ENCODE assay signal across 14 cellular contexts in genomic region chr4:122776916-122777315, GRCh38. TPM values are rescaled to one million over a fixed set of nuclear protein-coding genes. Genes with fewer than 3 reads are reported as not detected.
DNase-seq lines count a peak whose midpoint lies in the region; ATAC-seq and TF ChIP-seq lines count a peak whose summit lies in the region.
"Had no signal": no experiment of that assay in that cellular context is flagged by ENCODE, and none has a peak within 500 bp of the region (broad histone marks: within the 10 kb centered on the region; RNA-seq: fewer than 3 reads in every experiment).

No MANE protein-coding gene starts in this region.

- CTCF ChIA-PET in mammary epithelial cell (lab: Charles Lee; ENCODE audit: low non-redundant PET): no interaction called here

- peak overlapping the region; percentile 77 for H2AFZ ChIP-seq in mammary epithelial cell (ENCODE audit: low read depth, low read length)
- H2AFZ ChIP-seq: parathyroid adenoma had no signal

- H3K4me1 ChIP-seq in mammary epithelial cell (ENCODE audit: insufficient read depth, low read length): peaks cover 35% of the 10 kb centered on the region
- H3K4me1 ChIP-seq: parathyroid adenoma had no signal

- DNase-seq in EL (peak; percentile 27), NCI-H1105 (lab: John Stamatoyannopoulos, UW) (peak; percentile 22), mammary epithelial cell (peak; percentile 38), mesothelial cell of epicardium (ENCODE audit: low spot score in 2 of 2, unreplicated experiment in 2 of 2) (no peak), activated gamma-delta T cell treated with Interleukin-2 at 50 U/mL for 16 hours (no peak), middle frontal gyrus (ENCODE audit: extremely low spot score, low spot score) (no peak)
- DNase-seq in activated CD4-positive, alpha-beta T cell treated with anti-CD3 and anti-CD28 coated beads, Interleukin-2, amount 50 U/mL, for 4 hours: no peak
- DNase-seq: activated naive CD4-positive, alpha-beta T cell treated with Interleukin-2 at 50 U/mL for 16 hours; AML-193; glutamatergic neuron; islet precursor cell had no signal

- H3K4me3 ChIP-seq in mammary epithelial cell (replicated peaks in 1 of 3; ENCODE audit: insufficient read depth in 1 of 3, low read depth in 2 of 3, low read length in 3 of 3): no peak overlapping the region
- H3K4me3 ChIP-seq: cardiac muscle cell had no signal

- H3K9me3 ChIP-seq in mammary epithelial cell (replicated peaks; ENCODE audit: insufficient read depth, low read length): no peaks in the 10 kb centered on the region

- in situ Hi-C loops in mammary epithelial cell (cut with MboI; ENCODE audit: low sequenced_read_pairs in 2 of 2): no loop called here

- no peaks in the 10 kb centered on the region for H3K27me3 ChIP-seq in mammary epithelial cell (ENCODE audit: insufficient read depth, low read length)
- H3K27me3 ChIP-seq: cardiac muscle cell had no signal

- BruUV-seq in mammary epithelial cell (replicated peaks; lab: Mats Ljungman, UMichigan): no TSS peak

- no peak for ATAC-seq in GM19467 (IDR thresholded peaks at IDR 0.05; ENCODE audit: unreplicated experiment)

- no peak for TF ChIP-seq CTCF in mammary epithelial cell (conservative IDR thresholded peaks at IDR 0.05 in 1 of 2, IDR thresholded peaks at IDR 0.05 in 1 of 2; ENCODE audit: extremely low read depth in 1 of 2, insufficient read depth in 1 of 2, low read depth in 1 of 2, low read length in 2 of 2)
- no peak for TF ChIP-seq CTCF in mesothelial cell of epicardium (IDR thresholded peaks at IDR 0.05; ENCODE audit: unreplicated experiment)

- no peaks in the 10 kb centered on the region for H3K36me3 ChIP-seq in mammary epithelial cell (ENCODE audit: insufficient read depth, low read length)
- H3K36me3 ChIP-seq: cardiac muscle cell had no signal

- H3K9ac ChIP-seq in mammary epithelial cell (ENCODE audit: insufficient read depth, low read length): no peak overlapping the region
- H3K9ac ChIP-seq: parathyroid adenoma had no signal

- no peaks in the 10 kb centered on the region for H3K9me3 Mint-ChIP-seq in mesothelial cell of epicardium

- H3K27ac ChIP-seq in mammary epithelial cell (ENCODE audit: insufficient read depth, low read depth, low read length): no peak overlapping the region
- H3K27ac ChIP-seq: cardiac muscle cell, parathyroid adenoma had no signal

- H3K36me3 Mint-ChIP-seq in mesothelial cell of epicardium: no peaks in the 10 kb centered on the region

- peaks cover 24% of the 10 kb centered on the region for H3K4me1 Mint-ChIP-seq in mesothelial cell of epicardium

- H4K20me1 ChIP-seq in mammary epithelial cell (ENCODE audit: insufficient read depth, low read length): no peaks in the 10 kb centered on the region

- no peaks in the 10 kb centered on the region for H3K27me3 Mint-ChIP-seq in mesothelial cell of epicardium (ENCODE audit: low read depth)

- intact Hi-C loops in mammary epithelial cell (cut with micrococcal nuclease): loop anchor here (1.0 kb wide), 1 partner anchor 12 kb away; no protein-coding TSS in a partner anchor

- H3K4me2 ChIP-seq in mammary epithelial cell (ENCODE audit: insufficient read depth, low read depth, low read length): peak overlapping the region; percentile 46

- WGBS in mammary epithelial cell (ENCODE audit: low coverage, missing lambda C conversion rate): 48% methylated on average over 4 of the region's 4 CpGs

- H3K79me2 ChIP-seq in mammary epithelial cell (ENCODE audit: insufficient read depth, low read length): no peaks in the 10 kb centered on the region
- H3K79me2 ChIP-seq: parathyroid adenoma had no signal

- no peak overlapping the region for H3K4me3 Mint-ChIP-seq in mesothelial cell of epicardium

- dilution Hi-C loops in mammary epithelial cell (cut with HindIII; ENCODE audit: low sequenced_read_pairs): no loop called here

- H3K27ac Mint-ChIP-seq in mesothelial cell of epicardium: peak overlapping the region; percentile 89

RNA-seq across cellular contexts. Expression of gene BBS12, which starts 44.4 kb away (rescaled TPM):
- total RNA-seq in mammary epithelial cell (10 to 100 TPM in 1 of 2 donors, 1 to 10 TPM in 1; 4.3 to 13.0 TPM), mesothelial cell of epicardium (2.3 to 3.2 TPM (median 2.9 TPM) in 3 replicates)
- 2.6 TPM for polyA plus RNA-seq in mammary epithelial cell
- 1.0 TPM for polyA minus RNA-seq in mammary epithelial cell

RNA-seq across cellular contexts. Expression of gene FGF2, which starts 49.7 kb away (rescaled TPM):
- 10 to 100 TPM; 17.3 to 30.6 TPM for total RNA-seq in mammary epithelial cell
- 3.7 TPM for polyA plus RNA-seq in mammary epithelial cell
- 7.7 TPM for polyA minus RNA-seq in mammary epithelial cell
- 11.3 to 13.0 TPM (median 11.9 TPM) in 3 replicates for total RNA-seq in mesothelial cell of epicardium

Comparison
In these comparisons a context has a peak if more than half of its experiments do, and no peak if none do; other contexts are left out.
1. DNase-seq: peak in EL (single experiment), NCI-H1105 (single experiment) and mammary epithelial cell (single experiment); none in mesothelial cell of epicardium (0 of 2), activated gamma-delta T cell treated with Interleukin-2 at 50 U/mL for 16 hours (single experiment), activated CD4-positive, alpha-beta T cell treated with anti-CD3 and anti-CD28 coated beads, Interleukin-2, amount 50 U/mL, for 4 hours (0 of 2) and middle frontal gyrus (single experiment).